In the genomic region with DNA sequence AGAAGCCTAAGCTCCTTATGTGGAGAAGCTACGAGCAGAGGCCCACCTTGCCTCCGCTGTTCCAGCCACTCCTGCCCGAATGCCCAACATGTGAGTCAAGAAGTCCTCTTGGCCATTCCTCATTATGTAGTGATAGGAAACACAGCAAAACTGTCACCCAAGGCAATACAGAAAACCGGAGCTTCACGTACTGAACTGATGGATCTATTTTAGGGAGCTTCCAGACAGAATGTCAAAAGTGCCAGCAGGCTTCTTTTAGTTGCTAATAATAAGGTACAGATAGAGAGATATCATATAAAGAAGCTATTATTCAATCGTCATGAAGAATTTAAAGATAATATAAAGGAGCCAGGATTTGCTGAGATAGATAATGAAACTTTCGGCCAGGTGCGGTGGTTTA, we compare ENCODE assay signal across 18 cellular contexts.
"Had no signal": no experiment of that assay in that cellular context is flagged by ENCODE, and none has a peak within 500 bp of the region (broad histone marks: within the 10 kb centered on the region; RNA-seq: fewer than 3 reads in every experiment).

No MANE protein-coding gene starts in this region.

- H3K27me3 ChIP-seq: dorsolateral prefrontal cortex, esophagus muscularis mucosa, foreskin keratinocyte, gastroesophageal sphincter, heart left ventricle, hepatocyte, left lung had no signal

- H2AFZ ChIP-seq: hepatocyte had no signal

- DNase-seq: dermis blood vessel endothelial cell; dorsolateral prefrontal cortex; effector CD4-positive, alpha-beta T cell; effector memory CD4-positive, alpha-beta T cell; foreskin keratinocyte; heart left ventricle; left cardiac atrium; left ventricle myocardium superior; lower lobe of right lung; mesenchymal stem cell; mucosa of descending colon; naive B cell; naive thymus-derived CD8-positive, alpha-beta T cell had no signal

- H3K4me2 ChIP-seq: hepatocyte had no signal

- H3K27ac ChIP-seq: coronary artery, dorsolateral prefrontal cortex, esophagus muscularis mucosa, foreskin keratinocyte, gastroesophageal sphincter, heart left ventricle, hepatocyte, left lung, lower lobe of right lung had no signal

- H3K4me1 ChIP-seq: esophagus muscularis mucosa, foreskin keratinocyte, gastroesophageal sphincter, left lung, lower lobe of right lung had no signal

- H3K79me2 ChIP-seq: hepatocyte had no signal

- H3K36me3 ChIP-seq: esophagus muscularis mucosa, gastroesophageal sphincter, heart left ventricle, left lung, lower lobe of right lung had no signal

- H3K4me3 ChIP-seq: coronary artery, dorsolateral prefrontal cortex, esophagus muscularis mucosa, gastroesophageal sphincter, heart left ventricle, hepatocyte, left lung, lower lobe of right lung, mucosa of descending colon had no signal

- H3K9me3 ChIP-seq: esophagus muscularis mucosa, gastroesophageal sphincter, heart left ventricle, left lung, lower lobe of right lung, mucosa of descending colon had no signal
